ENCODE assay signal across 18 cellular contexts in genomic region chr2:60297296-60298010, GRCh38.
DNase-seq lines count a peak whose midpoint lies in the region; ATAC-seq and TF ChIP-seq lines count a peak whose summit lies in the region.
"Had no signal": no experiment of that assay in that cellular context is flagged by ENCODE, and none has a peak within 500 bp of the region (broad histone marks: within the 10 kb centered on the region; RNA-seq: fewer than 3 reads in every experiment).

No MANE protein-coding gene starts in this region.

- no peaks in the 10 kb centered on the region for H3K9me2 ChIP-seq in GM23248 (ENCODE audit: insufficient read depth)

- H3K4me2 ChIP-seq in GM23248 (ENCODE audit: unreplicated experiment), result peak overlapping the region; percentile 74
- H3K4me2 ChIP-seq: PC-9, smooth muscle cell had no signal

- POLR2A ChIA-PET in WTC11 (lab: Charles Lee), result interaction anchor here (0.6 kb wide), 1 partner anchor 209 kb away, joined by 4 read pairs; no protein-coding TSS in a partner anchor

- no peak for TF ChIP-seq CTCF in WTC11 (IDR thresholded peaks at IDR 0.05)

- ATAC-seq in WTC11, result peak; percentile 89
- ATAC-seq in stimulated activated naive B cell treated with anti-CD40 and anti-IgM and Interleukin-4, amounts not matched to agents 10 μg/mL and 1 μg/mL and 100 μg/mL, for 72 hours (replicated peaks), result peak; percentile 46 to 51
- no peak for ATAC-seq in effector memory CD8-positive, alpha-beta T cell (replicated peaks)

- peaks cover 17% of the 10 kb centered on the region for H3K4me1 Mint-ChIP-seq in WTC11
- peaks cover 20 to 24% of the 10 kb centered on the region in 2 donors for H3K4me1 Mint-ChIP-seq in stimulated activated naive B cell treated with anti-CD40 and anti-IgM and Interleukin-4, amounts not matched to agents 10 μg/mL and 1 μg/mL and 100 μg/mL, for 72 hours
- H3K4me1 Mint-ChIP-seq in effector memory CD8-positive, alpha-beta T cell (ENCODE audit: low read depth in 2 of 2), result peaks cover 0 to under 1% of the 10 kb centered on the region in 2 donors

- no peak overlapping the region for H3K4me3 Mint-ChIP-seq in WTC11
- no peak overlapping the region for H3K4me3 Mint-ChIP-seq in stimulated activated naive B cell treated with anti-CD40 and anti-IgM and Interleukin-4, amounts not matched to agents 10 μg/mL and 1 μg/mL and 100 μg/mL, for 72 hours
- no peak overlapping the region for H3K4me3 Mint-ChIP-seq in effector memory CD8-positive, alpha-beta T cell
- H3K4me3 Mint-ChIP-seq: stimulated activated naive CD8-positive, alpha-beta T cell treated with anti-CD3 and anti-CD28 coated beads, Interleukin-15, Interleukin-2, amounts not matched to agents 100 ng/mL and 50 ng/mL, for 24 hours had no signal

- H3K27me3 ChIP-seq in GM23248 (replicated peaks; ENCODE audit: insufficient read depth), result no peaks in the 10 kb centered on the region
- H3K27me3 ChIP-seq: ovary had no signal

- no peaks in the 10 kb centered on the region for H3K36me3 ChIP-seq in GM23248 (ENCODE audit: low read depth)
- H3K36me3 ChIP-seq: ovary had no signal

- 21 to 23% methylated on average over 18 to 21 of the region's 21 CpGs for WGBS in GM23248 (ENCODE audit: low coverage in 1 of 2, low lambda C conversion rate in 2 of 2, missing lambda C conversion rate in 2 of 2), 2 experiments

- H3K27ac ChIP-seq in GM23248, result no peak overlapping the region
- H3K27ac ChIP-seq: ovary, PC-9 had no signal

- CTCF ChIA-PET in WTC11 (lab: Charles Lee), result interaction anchor here (0.6 to 1.8 kb wide), 8 partner anchors 11 to 1221 kb away, joined by 3 to 9 read pairs (median 4); no protein-coding TSS in a partner anchor

- no peak overlapping the region for H3K9ac ChIP-seq in GM23248

- no peaks in the 10 kb centered on the region for H3F3A ChIP-seq in GM23248 (ENCODE audit: insufficient read depth)

- H3K4me1 ChIP-seq in GM23248 (ENCODE audit: insufficient read depth), result peaks cover 5% of the 10 kb centered on the region; the same call in 1 of the 2 replicates

- no peaks in the 10 kb centered on the region for H3K79me2 ChIP-seq in GM23248 (ENCODE audit: insufficient read depth)

- no peaks in the 10 kb centered on the region for H3K9me3 Mint-ChIP-seq in WTC11
- H3K9me3 Mint-ChIP-seq in stimulated activated naive B cell treated with anti-CD40 and anti-IgM and Interleukin-4, amounts not matched to agents 10 μg/mL and 1 μg/mL and 100 μg/mL, for 72 hours, result no peaks in the 10 kb centered on the region
- H3K9me3 Mint-ChIP-seq in effector memory CD8-positive, alpha-beta T cell, result peaks cover 0 to 2% of the 10 kb centered on the region in 2 donors
- H3K9me3 Mint-ChIP-seq: stimulated activated naive CD8-positive, alpha-beta T cell treated with anti-CD3 and anti-CD28 coated beads, Interleukin-15, Interleukin-2, amounts not matched to agents 100 ng/mL and 50 ng/mL, for 24 hours had no signal

- in situ Hi-C loops in GM23248 (cut with MboI), result no loop called here

- no peaks in the 10 kb centered on the region for H3K9me3 ChIP-seq in GM23248 (ENCODE audit: low read depth)

- peak overlapping the region; percentile 55 for H3K4me3 ChIP-seq in GM23248
- H3K4me3 ChIP-seq: ovary, PC-9, smooth muscle cell had no signal

- H2AFZ ChIP-seq in GM23248, result peak overlapping the region; percentile 92
- H2AFZ ChIP-seq: PC-9 had no signal

- DNase-seq in GM23248, result peak; percentile 66
- DNase-seq in WTC11 (ENCODE audit: low spot score), result peak; percentile 80
- peak; percentile 67 for DNase-seq in islet precursor cell
- no peak for DNase-seq in stimulated activated naive B cell treated with anti-CD40 and anti-IgM and Interleukin-4, amounts not matched to agents 10 μg/mL and 1 μg/mL and 100 μg/mL, for 72 hours
- no peak for DNase-seq in NCI-H2029 (lab: John Stamatoyannopoulos, UW)
- DNase-seq in effector memory CD8-positive, alpha-beta T cell, result no peak
- no peak for DNase-seq in stimulated activated CD4-positive, alpha-beta T cell treated with anti-CD3 and anti-CD28 coated beads, Interleukin-2, amount 100 ng/mL, for 48 hours
- no peak for DNase-seq in NCI-H2196 (lab: John Stamatoyannopoulos, UW; ENCODE audit: unreplicated experiment)
- DNase-seq: AML-193, aorta, kidney glomerular epithelial cell, NCI-H187, NCI-H524 treated with DMSO at 0.1 percent for 48 hours, ovary, PC-9, SW 1271 had no signal

- H3K27ac Mint-ChIP-seq in WTC11, result no peak overlapping the region
- no peak overlapping the region for H3K27ac Mint-ChIP-seq in stimulated activated naive B cell treated with anti-CD40 and anti-IgM and Interleukin-4, amounts not matched to agents 10 μg/mL and 1 μg/mL and 100 μg/mL, for 72 hours
- H3K27ac Mint-ChIP-seq in effector memory CD8-positive, alpha-beta T cell, result no peak overlapping the region
- H3K27ac Mint-ChIP-seq: stimulated activated naive CD8-positive, alpha-beta T cell treated with anti-CD3 and anti-CD28 coated beads, Interleukin-15, Interleukin-2, amounts not matched to agents 100 ng/mL and 50 ng/mL, for 24 hours had no signal

- peaks cover 10% of the 10 kb centered on the region for H3K27me3 Mint-ChIP-seq in WTC11 (ENCODE audit: low read depth)
- H3K27me3 Mint-ChIP-seq in stimulated activated naive B cell treated with anti-CD40 and anti-IgM and Interleukin-4, amounts not matched to agents 10 μg/mL and 1 μg/mL and 100 μg/mL, for 72 hours, result no peaks in the 10 kb centered on the region
- no peaks in the 10 kb centered on the region for H3K27me3 Mint-ChIP-seq in effector memory CD8-positive, alpha-beta T cell
- H3K27me3 Mint-ChIP-seq: stimulated activated naive CD8-positive, alpha-beta T cell treated with anti-CD3 and anti-CD28 coated beads, Interleukin-15, Interleukin-2, amounts not matched to agents 100 ng/mL and 50 ng/mL, for 24 hours had no signal

- no peaks in the 10 kb centered on the region for H4K20me1 ChIP-seq in GM23248 (ENCODE audit: insufficient read depth)

- H3K36me3 Mint-ChIP-seq in WTC11, result no peaks in the 10 kb centered on the region
- H3K36me3 Mint-ChIP-seq in stimulated activated naive B cell treated with anti-CD40 and anti-IgM and Interleukin-4, amounts not matched to agents 10 μg/mL and 1 μg/mL and 100 μg/mL, for 72 hours, result no peaks in the 10 kb centered on the region
- no peaks in the 10 kb centered on the region for H3K36me3 Mint-ChIP-seq in effector memory CD8-positive, alpha-beta T cell (ENCODE audit: insufficient read depth)

TF ChIP-seq in WTC11, 78 proteins besides CTCF, POLR2A, EP300 and RAD21 (continues in another document):
- TF ChIP-seq CREM (CRISPR knock-in tag; IDR thresholded peaks at IDR 0.05), result no peak
- peak; percentile 50; the same call in 1 of the 2 replicates for TF ChIP-seq MAX (CRISPR knock-in tag; IDR thresholded peaks at IDR 0.05)
- TF ChIP-seq IRF1 (CRISPR knock-in tag; IDR thresholded peaks at IDR 0.05), result no peak
- TF ChIP-seq ATF6 (CRISPR knock-in tag; IDR thresholded peaks at IDR 0.05), result no peak
- TF ChIP-seq TP53 (CRISPR knock-in tag; IDR thresholded peaks at IDR 0.05), result no peak
- no peak for TF ChIP-seq TCF7 (CRISPR knock-in tag; IDR thresholded peaks at IDR 0.05; ENCODE audit: low read depth)
- no peak for TF ChIP-seq RORB (CRISPR knock-in tag; IDR thresholded peaks at IDR 0.05)
- no peak for TF ChIP-seq MLX (CRISPR knock-in tag; IDR thresholded peaks at IDR 0.05)
- TF ChIP-seq ZNF512 (CRISPR knock-in tag; IDR thresholded peaks at IDR 0.05; ENCODE audit: borderline replicate concordance), result no peak

Comparison
In these comparisons a context has a peak if more than half of its experiments do, and no peak if none do; other contexts are left out.
1. DNase-seq: peak in GM23248 (single experiment), WTC11 (single experiment) and islet precursor cell (single experiment); none in stimulated activated naive B cell treated with anti-CD40 and anti-IgM and Interleukin-4, amounts not matched to agents 10 μg/mL and 1 μg/mL and 100 μg/mL, for 72 hours (single experiment), NCI-H2029 (single experiment), effector memory CD8-positive, alpha-beta T cell (0 of 3), stimulated activated CD4-positive, alpha-beta T cell treated with anti-CD3 and anti-CD28 coated beads, Interleukin-2, amount 100 ng/mL, for 48 hours (0 of 2) and NCI-H2196 (single experiment).